Comparison of ENCODE assay signal across 14 cellular contexts in the genomic region with DNA sequence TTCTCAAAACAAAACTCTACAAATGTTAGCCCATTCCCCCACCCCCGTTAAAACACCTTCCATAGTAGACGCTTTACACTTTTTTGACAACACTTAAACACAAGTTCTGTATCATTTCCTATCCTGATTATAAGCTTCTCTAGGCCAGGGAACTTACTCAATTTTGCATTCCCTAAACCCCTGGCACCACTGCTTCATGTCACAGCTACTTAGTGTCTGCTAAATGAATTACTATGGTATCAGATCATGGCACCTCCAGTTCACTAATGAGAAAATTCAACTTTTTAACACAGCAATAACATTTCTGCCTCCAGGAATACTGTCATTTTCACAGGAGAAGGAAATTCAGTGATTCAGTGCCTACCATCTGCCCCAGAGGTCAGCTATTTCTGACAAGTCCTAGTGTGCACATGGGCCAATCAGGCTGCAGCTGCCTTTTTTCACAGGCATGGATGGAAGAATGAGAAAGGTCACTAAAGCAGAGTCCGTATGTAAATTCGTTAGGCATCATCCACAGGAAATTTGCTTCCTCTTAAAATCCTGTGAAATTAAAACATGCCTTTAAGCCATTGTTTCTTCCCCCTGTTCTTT. TPM values are rescaled to one million over a fixed set of nuclear protein-coding genes. Genes with fewer than 3 reads are reported as not detected.
DNase-seq lines count a peak whose midpoint lies in the region; ATAC-seq, FAIRE-seq and TF ChIP-seq lines count a peak whose summit lies in the region.
"Had no signal": no experiment of that assay in that cellular context is flagged by ENCODE, and none has a peak within 500 bp of the region (broad histone marks: within the 10 kb centered on the region; RNA-seq: fewer than 3 reads in every experiment).

No MANE protein-coding gene starts in this region.

- H3K4me3 ChIP-seq in GM12878 (no peak overlapping the region), pancreas (no peak overlapping the region), dorsolateral prefrontal cortex (no peak overlapping the region)
- H3K4me3 ChIP-seq: SK-N-MC had no signal

- ATAC-seq in GM12878 (no peak), left cardiac atrium (peak; percentile 49 to 57), pancreas (peak; percentile 92 to 94 (median 94)), GM18502 (IDR thresholded peaks at IDR 0.05; ENCODE audit: poor library complexity, unreplicated experiment) (no peak)

- peaks cover 5% of the 10 kb centered on the region; the same call in 1 of the 2 replicates for H3K4me1 ChIP-seq in GM12878 (ENCODE audit: control insufficient read depth, insufficient read depth, low read length)
- H3K4me1 ChIP-seq in pancreas, result peaks cover 0 to 22% (median 18%) of the 10 kb centered on the region in 3 donors

- WGBS in GM12878 (ENCODE audit: insufficient coverage, insufficient replicate concordance, low lambda C conversion rate, missing lambda C conversion rate), result 93% methylated on average over 4 of the region's 4 CpGs
- whole genome bisulfite sequencing in pancreas, 2 donors, result 32 to 40% methylated on average over 4 of the region's 4 CpGs

- H3K36me3 ChIP-seq in GM12878 (ENCODE audit: control insufficient read depth in 2 of 2, insufficient read depth in 2 of 2, low read length in 1 of 2) (no peaks in the 10 kb centered on the region; a peak in 1 of 4 replicates), pancreas (no peaks in the 10 kb centered on the region)

- in situ Hi-C loops in GM12878 (cut with MboI), result no loop called here

- FAIRE-seq in GM12878 (lab: Jason Lieb, UNC) (peak; percentile 7), pancreas (lab: Jason Lieb, UNC) (no peak), HTR-8/SVneo (lab: Jason Lieb, UNC) (no peak)

- H3K4me2 ChIP-seq in GM12878 (ENCODE audit: control insufficient read depth, insufficient read depth), result no peak overlapping the region

- CTCF ChIA-PET in GM12878 (lab: Yijun Ruan, JAX), result interaction anchor here (0.8 to 1.9 kb wide), 4 partner anchors 8 to 107 kb away, joined by 3 to 4 read pairs (median 3); no protein-coding TSS in a partner anchor

- no peak overlapping the region for H3K9ac ChIP-seq in GM12878 (ENCODE audit: control insufficient read depth, insufficient read depth, low read length)

- H3K27me3 ChIP-seq in GM12878 (replicated peaks in 1 of 2; ENCODE audit: control insufficient read depth in 2 of 2, insufficient read depth in 2 of 2, low read length in 1 of 2), result no peaks in the 10 kb centered on the region
- no peaks in the 10 kb centered on the region for H3K27me3 ChIP-seq in pancreas
- H3K27me3 ChIP-seq in dorsolateral prefrontal cortex, result no peaks in the 10 kb centered on the region

- POLR2A ChIA-PET in GM12878 (lab: Charles Lee), result no interaction called here

- TF ChIP-seq EP300 in GM12878 (IDR thresholded peaks at IDR 0.05; ENCODE audit: borderline replicate concordance in 1 of 2, control insufficient read depth in 1 of 2, low read depth in 2 of 2, low read length in 2 of 2), result no peak

- H3K9me3 ChIP-seq in GM12878 (replicated peaks; ENCODE audit: control insufficient read depth, insufficient read depth, low read length), result no peaks in the 10 kb centered on the region
- no peaks in the 10 kb centered on the region for H3K9me3 ChIP-seq in pancreas

- RAD21 ChIA-PET in GM12878 (lab: Charles Lee; ENCODE audit: unreplicated experiment), result no interaction called here

- H4K20me1 ChIP-seq in GM12878 (ENCODE audit: control insufficient read depth, insufficient read depth), result no peaks in the 10 kb centered on the region

- TF ChIP-seq CTCF in GM12878 (IDR thresholded peaks at IDR 0.05 in 2 of 3, conservative IDR thresholded peaks at IDR 0.05 in 1 of 3; ENCODE audit: control insufficient read depth in 2 of 3, extremely low read depth in 1 of 3, insufficient read depth in 1 of 3, low read depth in 3 of 3, low read length in 3 of 3), result no peak
- no peak for TF ChIP-seq CTCF in pancreas (IDR thresholded peaks at IDR 0.05)
- no peak for TF ChIP-seq CTCF in dorsolateral prefrontal cortex (IDR thresholded peaks at IDR 0.05 in 54 of 56, conservative IDR thresholded peaks at IDR 0.05 in 2 of 56; ENCODE audit: low read depth in 1 of 56, partially characterized antibody in 56 of 56)

- peaks cover 16% of the 10 kb centered on the region for H3K79me2 ChIP-seq in GM12878 (ENCODE audit: control insufficient read depth, insufficient read depth, low read length)

- no peak for TF ChIP-seq POLR2A in GM12878 (IDR thresholded peaks at IDR 0.05; ENCODE audit: low read depth, low read length)

- BruUV-seq in GM12878 (replicated peaks; lab: Mats Ljungman, UMichigan), result no TSS peak

- H3K27ac ChIP-seq in GM12878 (ENCODE audit: control insufficient read depth, insufficient read depth), result no peak overlapping the region
- H3K27ac ChIP-seq in pancreas, result peak overlapping the region in 3 of 4 donors; percentile 25 to 42 (median 37)
- H3K27ac ChIP-seq in dorsolateral prefrontal cortex, result no peak overlapping the region
- H3K27ac ChIP-seq: SK-N-MC had no signal

- SMC1A ChIA-PET in GM12878 (lab: Charles Lee; ENCODE audit: uncharacterized antibody, unreplicated experiment), result interaction anchor here (0.9 to 2.4 kb wide), 9 partner anchors 8 to 93 kb away, joined by 3 to 7 read pairs (median 4); no protein-coding TSS in a partner anchor

- DNase-seq in ELR (ENCODE audit: low read depth), result peak; percentile 32
- no peak for DNase-seq in GM12878 (ENCODE audit: low read depth, low spot score)
- no peak for DNase-seq in left cardiac atrium
- DNase-seq in pancreas, result peak in 5 of 6 donors; percentile 50 to 80 (median 74)
- DNase-seq in dorsolateral prefrontal cortex, result no peak
- DNase-seq in HTR-8/SVneo (ENCODE audit: insufficient read length, low spot score), result no peak
- DNase-seq: CD8-positive, alpha-beta T cell; NCI-H1436 treated with DMSO at 0.1 percent for 48 hours; NCI-H2081 treated with DMSO at 0.1 percent for 48 hours; NCI-H226; NCI-H526 treated with DMSO at 0.1 percent for 48 hours; PC-3 had no signal

- no peak for TF ChIP-seq RAD21 in GM12878 (IDR thresholded peaks at IDR 0.05; ENCODE audit: insufficient read depth, low read depth, low read length)

- no peak overlapping the region for H2AFZ ChIP-seq in GM12878 (ENCODE audit: control insufficient read depth, low read depth, low read length)

- intact Hi-C loops in GM12878 (cut with micrococcal nuclease; ENCODE audit: unreplicated experiment), result no loop called here
- intact Hi-C loops in left cardiac atrium (cut with DNase I), result no loop called here
- intact Hi-C loops in pancreas (cut with DNase I), result no loop called here
- intact Hi-C loops in dorsolateral prefrontal cortex (cut with DNase I), result no loop called here

TF ChIP-seq in GM12878, 131 proteins besides CTCF, POLR2A, EP300 and RAD21 (continues in another document):
- no peak for TF ChIP-seq NR2F1 (conservative IDR thresholded peaks at IDR 0.05)
- no peak for TF ChIP-seq ETV6 (conservative IDR thresholded peaks at IDR 0.05 in 1 of 2, IDR thresholded peaks at IDR 0.05 in 1 of 2; ENCODE audit: borderline replicate concordance in 1 of 2, low read depth in 1 of 2)
- no peak for TF ChIP-seq ZBED1 (IDR thresholded peaks at IDR 0.05; ENCODE audit: borderline replicate concordance)
- TF ChIP-seq, protein P1, sequence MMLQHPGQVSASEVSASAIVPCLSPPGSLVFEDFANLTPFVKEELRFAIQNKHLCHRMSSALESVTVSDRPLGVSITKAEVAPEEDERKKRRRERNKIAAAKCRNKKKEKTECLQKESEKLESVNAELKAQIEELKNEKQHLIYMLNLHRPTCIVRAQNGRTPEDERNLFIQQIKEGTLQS (IDR thresholded peaks at IDR 0.05; ENCODE audit: borderline replicate concordance, extremely low read depth, low read depth, low read length), result no peak
- TF ChIP-seq POLR2AphosphoS2 (IDR thresholded peaks at IDR 0.05; ENCODE audit: low read depth, low read length), result no peak
- TF ChIP-seq, protein P2, sequence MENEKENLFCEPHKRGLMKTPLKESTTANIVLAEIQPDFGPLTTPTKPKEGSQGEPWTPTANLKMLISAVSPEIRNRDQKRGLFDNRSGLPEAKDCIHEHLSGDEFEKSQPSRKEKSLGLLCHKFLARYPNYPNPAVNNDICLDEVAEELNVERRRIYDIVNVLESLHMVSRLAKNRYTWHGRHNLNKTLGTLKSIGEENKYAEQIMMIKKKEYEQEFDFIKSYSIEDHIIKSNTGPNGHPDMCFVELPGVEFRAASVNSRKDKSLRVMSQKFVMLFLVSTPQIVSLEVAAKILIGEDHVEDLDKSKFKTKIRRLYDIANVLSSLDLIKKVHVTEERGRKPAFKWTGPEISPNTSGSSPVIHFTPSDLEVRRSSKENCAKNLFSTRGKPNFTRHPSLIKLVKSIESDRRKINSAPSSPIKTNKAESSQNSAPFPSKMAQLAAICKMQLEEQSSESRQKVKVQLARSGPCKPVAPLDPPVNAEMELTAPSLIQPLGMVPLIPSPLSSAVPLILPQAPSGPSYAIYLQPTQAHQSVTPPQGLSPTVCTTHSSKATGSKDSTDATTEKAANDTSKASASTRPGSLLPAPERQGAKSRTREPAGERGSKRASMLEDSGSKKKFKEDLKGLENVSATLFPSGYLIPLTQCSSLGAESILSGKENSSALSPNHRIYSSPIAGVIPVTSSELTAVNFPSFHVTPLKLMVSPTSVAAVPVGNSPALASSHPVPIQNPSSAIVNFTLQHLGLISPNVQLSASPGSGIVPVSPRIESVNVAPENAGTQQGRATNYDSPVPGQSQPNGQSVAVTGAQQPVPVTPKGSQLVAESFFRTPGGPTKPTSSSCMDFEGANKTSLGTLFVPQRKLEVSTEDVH (IDR thresholded peaks at IDR 0.05; ENCODE audit: low read depth, partially characterized antibody), result no peak
- no peak for TF ChIP-seq IKZF2 (IDR thresholded peaks at IDR 0.05)

RNA-seq across cellular contexts. Expression of gene SFMBT1, which starts 18.5 kb away (rescaled TPM):
- total RNA-seq in GM12878 (2013; cell fraction: nucleolus; rRNA removed), result 27.9 and 32.4 TPM in 2 replicates
- 14.1 and 19.5 TPM in 2 replicates for total RNA-seq in GM12878 (2014; rRNA removed)
- 10.3 and 12.1 TPM in 2 replicates for total RNA-seq in GM12878 (2014; rRNA removed; fragmentation: Illumina TruSeq; extraction: Trizol)
- total RNA-seq in GM12878 (2021), result 17.8 and 18.6 TPM in 2 replicates
- polyA plus RNA-seq in GM12878 (2011; ENCODE audit: low read depth), result 4.7 TPM
- 9.2 and 9.8 TPM in 2 replicates for polyA plus RNA-seq in GM12878 (2011; rRNA removed)
- polyA plus RNA-seq in GM12878 (2011; cell fraction: cytosol; rRNA removed), result 6.9 and 8.4 TPM in 2 replicates
- 12.1 and 13.6 TPM in 2 replicates for polyA plus RNA-seq in GM12878 (2011; cell fraction: nucleus; rRNA removed)
- polyA plus RNA-seq in GM12878 (2012), result 5.6 and 7.5 TPM in 2 replicates
- polyA plus RNA-seq in GM12878 (2014; fragmentation: Illumina TruSeq; extraction: Trizol), result 11.1 and 12.1 TPM in 2 replicates
- 1 to 10 TPM; 3.2 to 4.3 TPM for polyA plus RNA-seq in GM12878 (2014; fragmentation: Nextera tagmentation; extraction: Ambion mirVana)
- polyA plus RNA-seq in GM12878 (2014; rRNA removed), result 9.6 and 11.2 TPM in 2 replicates
- polyA plus RNA-seq in GM12878 (2016; fragmentation: Nextera tagmentation; extraction: Ambion mirVana), result 10 to 100 TPM; 10.8 to 12.9 TPM
- polyA minus RNA-seq in GM12878 (2011; rRNA and poly(A)+ RNA removed), result 18.7 and 23.7 TPM in 2 replicates
- polyA minus RNA-seq in GM12878 (2011; cell fraction: cytosol; rRNA and poly(A)+ RNA removed), result 9.9 and 12.2 TPM in 2 replicates
- polyA minus RNA-seq in GM12878 (2011; cell fraction: nucleus; rRNA and poly(A)+ RNA removed), result 12.5 and 29.7 TPM in 2 replicates
- 10 to 100 TPM; 12.7 to 16.4 TPM for total RNA-seq in left cardiac atrium
- 10 to 100 TPM; 10.8 to 15.8 (median 13.5) TPM for total RNA-seq in pancreas
- polyA plus RNA-seq in pancreas, result 1 to 10 TPM; 4.9 to 6.3 TPM
- 10 to 100 TPM in 103 of 120 experiments, 1 to 10 TPM in 17; 7.1 to 28.2 (median 13.3) TPM for total RNA-seq in dorsolateral prefrontal cortex

Comparison
In these comparisons a context has a peak if more than half of its experiments do, and no peak if none do; other contexts are left out.
1. DNase-seq: peak in ELR (single experiment) and pancreas (5 of 6); none in GM12878 (single experiment), left cardiac atrium (single experiment), dorsolateral prefrontal cortex (0 of 10) and HTR-8/SVneo (single experiment).
2. ATAC-seq: peak in left cardiac atrium (2 of 2) and pancreas (4 of 4); none in GM12878 (single experiment) and GM18502 (single experiment).
3. H3K27ac ChIP-seq: peak in pancreas (3 of 4); none in GM12878 (single experiment) and dorsolateral prefrontal cortex (0 of 59).